Comparison of ENCODE assay signal across 11 cellular contexts in genomic region chr1:22662318-22662717, GRCh38. TPM values are rescaled to one million over a fixed set of nuclear protein-coding genes. Genes with fewer than 3 reads are reported as not detected.
DNase-seq lines count a peak whose midpoint lies in the region; ATAC-seq and TF ChIP-seq lines count a peak whose summit lies in the region.
"Had no signal": no experiment of that assay in that cellular context is flagged by ENCODE, and none has a peak within 500 bp of the region (broad histone marks: within the 10 kb centered on the region; RNA-seq: fewer than 3 reads in every experiment).

No MANE protein-coding gene starts in this region.

- H3K36me3 ChIP-seq in lower lobe of right lung, result peaks cover 8% of the 10 kb centered on the region

- POLR2A ChIA-PET in activated CD8-positive, alpha-beta T cell treated with anti-CD3 and anti-CD28 coated beads, Interleukin-2, amount 10 ng/mL, durations not matched to agents 7 days and 5 days (lab: Charles Lee), result no interaction called here

- TF ChIP-seq CTCF in NB4 (IDR thresholded peaks at IDR 0.05; ENCODE audit: low read depth, low read length), result no peak
- TF ChIP-seq CTCF in lower lobe of right lung (IDR thresholded peaks at IDR 0.05), result no peak

- H3K27me3 ChIP-seq in lower lobe of right lung (ENCODE audit: low read depth), result peaks cover 1% of the 10 kb centered on the region

- DNase-seq in Daoy (ENCODE audit: low read depth) (peak; percentile 50), NB4 (ENCODE audit: low read depth) (peak; percentile 50), lower lobe of right lung (no peak)
- no peak for DNase-seq in activated CD8-positive, alpha-beta T cell treated with anti-CD3 and anti-CD28 coated beads, Interleukin-2, amount 10 ng/mL, durations not matched to agents 7 days and 5 days
- DNase-seq: activated CD8-positive, alpha-beta memory T cell treated with anti-CD3 and anti-CD28 coated beads, Interleukin-2, amount 10 ng/mL, durations not matched to agents 7 days and 5 days; stimulated activated CD4-positive, alpha-beta T cell treated with anti-CD3 and anti-CD28 coated beads, Interleukin-4, amount 100 ng/mL, for 24 hours had no signal

- H3K4me1 ChIP-seq in lower lobe of right lung, result no peaks in the 10 kb centered on the region

- no peak overlapping the region for H3K27ac Mint-ChIP-seq in activated CD8-positive, alpha-beta T cell treated with anti-CD3 and anti-CD28 coated beads, Interleukin-2, amount 10 ng/mL, durations not matched to agents 7 days and 5 days
- H3K27ac Mint-ChIP-seq: activated CD8-positive, alpha-beta memory T cell treated with anti-CD3 and anti-CD28 coated beads, Interleukin-2, amount 10 ng/mL, durations not matched to agents 7 days and 5 days had no signal

- no peaks in the 10 kb centered on the region for H3K9me3 ChIP-seq in lower lobe of right lung

- intact Hi-C loops in lower lobe of right lung (cut with DNase I), result no loop called here

- H3K4me3 ChIP-seq in NB4 (ENCODE audit: low read depth, low read length) (no peak overlapping the region), lower lobe of right lung (no peak overlapping the region)

- CTCF ChIA-PET in activated CD8-positive, alpha-beta T cell treated with anti-CD3 and anti-CD28 coated beads, Interleukin-2, amount 10 ng/mL, durations not matched to agents 7 days and 5 days (lab: Charles Lee), result no interaction called here

- no peaks in the 10 kb centered on the region for H3K4me1 Mint-ChIP-seq in activated CD8-positive, alpha-beta T cell treated with anti-CD3 and anti-CD28 coated beads, Interleukin-2, amount 10 ng/mL, durations not matched to agents 7 days and 5 days (ENCODE audit: low read depth)
- H3K4me1 Mint-ChIP-seq: activated CD8-positive, alpha-beta memory T cell treated with anti-CD3 and anti-CD28 coated beads, Interleukin-2, amount 10 ng/mL, durations not matched to agents 7 days and 5 days had no signal

- no peaks in the 10 kb centered on the region for H3K27me3 Mint-ChIP-seq in activated CD8-positive, alpha-beta T cell treated with anti-CD3 and anti-CD28 coated beads, Interleukin-2, amount 10 ng/mL, durations not matched to agents 7 days and 5 days (ENCODE audit: low read depth)

- TF ChIP-seq POLR2A in NB4 (IDR thresholded peaks at IDR 0.05; ENCODE audit: extremely low read depth, insufficient read length), result no peak

- no peaks in the 10 kb centered on the region for H3K9me3 Mint-ChIP-seq in activated CD8-positive, alpha-beta T cell treated with anti-CD3 and anti-CD28 coated beads, Interleukin-2, amount 10 ng/mL, durations not matched to agents 7 days and 5 days (ENCODE audit: insufficient read depth)

- H3K27ac ChIP-seq in lower lobe of right lung, result no peak overlapping the region

- no peaks in the 10 kb centered on the region for H3K36me3 Mint-ChIP-seq in activated CD8-positive, alpha-beta T cell treated with anti-CD3 and anti-CD28 coated beads, Interleukin-2, amount 10 ng/mL, durations not matched to agents 7 days and 5 days (ENCODE audit: low read depth)
- H3K36me3 Mint-ChIP-seq: activated CD8-positive, alpha-beta memory T cell treated with anti-CD3 and anti-CD28 coated beads, Interleukin-2, amount 10 ng/mL, durations not matched to agents 7 days and 5 days had no signal

- no peak overlapping the region for H3K4me3 Mint-ChIP-seq in activated CD8-positive, alpha-beta T cell treated with anti-CD3 and anti-CD28 coated beads, Interleukin-2, amount 10 ng/mL, durations not matched to agents 7 days and 5 days
- H3K4me3 Mint-ChIP-seq: activated CD8-positive, alpha-beta memory T cell treated with anti-CD3 and anti-CD28 coated beads, Interleukin-2, amount 10 ng/mL, durations not matched to agents 7 days and 5 days had no signal

- ATAC-seq in activated CD8-positive, alpha-beta T cell treated with anti-CD3 and anti-CD28 coated beads, Interleukin-2, amount 10 ng/mL, durations not matched to agents 7 days and 5 days, result peak; percentile 39
- peak; percentile 52 to 82 for ATAC-seq in lower lobe of right lung
- no peak for ATAC-seq in GM21529 (IDR thresholded peaks at IDR 0.05; ENCODE audit: unreplicated experiment)
- no peak for ATAC-seq in GM19455 (IDR thresholded peaks at IDR 0.05; ENCODE audit: unreplicated experiment)
- ATAC-seq in GM18909 (IDR thresholded peaks at IDR 0.05; ENCODE audit: poor library complexity, unreplicated experiment), result no peak
- ATAC-seq in GM19397 (IDR thresholded peaks at IDR 0.05; ENCODE audit: unreplicated experiment), result no peak
- ATAC-seq: activated CD8-positive, alpha-beta memory T cell treated with anti-CD3 and anti-CD28 coated beads, Interleukin-2, amount 10 ng/mL, durations not matched to agents 7 days and 5 days had no signal

RNA-seq across cellular contexts. Expression of gene C1QB, which starts 9.3 kb away (rescaled TPM):
- not detected in 2 replicates for total RNA-seq in Daoy (2014; rRNA removed; shearing (Covaris generic))
- total RNA-seq in activated CD8-positive, alpha-beta T cell treated with anti-CD3 and anti-CD28 coated beads, Interleukin-2, amount 10 ng/mL, durations not matched to agents 7 days and 5 days, result not detected
- 1,524 TPM for total RNA-seq in lower lobe of right lung
- total RNA-seq: activated CD8-positive, alpha-beta memory T cell treated with anti-CD3 and anti-CD28 coated beads, Interleukin-2, amount 10 ng/mL, durations not matched to agents 7 days and 5 days; NCI-H460 had no signal

RNA-seq across cellular contexts. Expression of gene C1QC, which starts 18.9 kb away (rescaled TPM):
- total RNA-seq in Daoy (2014; rRNA removed; shearing (Covaris generic)), result not detected in 2 replicates
- not detected for total RNA-seq in activated CD8-positive, alpha-beta T cell treated with anti-CD3 and anti-CD28 coated beads, Interleukin-2, amount 10 ng/mL, durations not matched to agents 7 days and 5 days
- total RNA-seq in lower lobe of right lung, result 800 TPM
- total RNA-seq: activated CD8-positive, alpha-beta memory T cell treated with anti-CD3 and anti-CD28 coated beads, Interleukin-2, amount 10 ng/mL, durations not matched to agents 7 days and 5 days; NCI-H460 had no signal

RNA-seq across cellular contexts. Expression of gene C1QA, which starts 25.9 kb away (rescaled TPM):
- total RNA-seq in Daoy (2014; rRNA removed; shearing (Covaris generic)), result not detected in 2 replicates
- total RNA-seq in activated CD8-positive, alpha-beta T cell treated with anti-CD3 and anti-CD28 coated beads, Interleukin-2, amount 10 ng/mL, durations not matched to agents 7 days and 5 days, result not detected
- 935 TPM for total RNA-seq in lower lobe of right lung
- total RNA-seq: activated CD8-positive, alpha-beta memory T cell treated with anti-CD3 and anti-CD28 coated beads, Interleukin-2, amount 10 ng/mL, durations not matched to agents 7 days and 5 days; NCI-H460 had no signal

RNA-seq across cellular contexts. Expression of gene EPHB2, which starts 48.3 kb away (rescaled TPM):
- 80.0 and 94.2 TPM in 2 replicates for total RNA-seq in Daoy (2014; rRNA removed; shearing (Covaris generic))
- total RNA-seq in activated CD8-positive, alpha-beta T cell treated with anti-CD3 and anti-CD28 coated beads, Interleukin-2, amount 10 ng/mL, durations not matched to agents 7 days and 5 days, result not detected
- total RNA-seq in lower lobe of right lung, result 5.0 TPM

Comparison
In these comparisons a context has a peak if more than half of its experiments do, and no peak if none do; other contexts are left out.
1. DNase-seq: peak in Daoy (single experiment) and NB4 (single experiment); none in activated CD8-positive, alpha-beta T cell treated with anti-CD3 and anti-CD28 coated beads, Interleukin-2, amount 10 ng/mL, durations not matched to agents 7 days and 5 days (single experiment) and lower lobe of right lung (single experiment).
2. ATAC-seq: peak in activated CD8-positive, alpha-beta T cell treated with anti-CD3 and anti-CD28 coated beads, Interleukin-2, amount 10 ng/mL, durations not matched to agents 7 days and 5 days (single experiment) and lower lobe of right lung (2 of 2); none in GM21529 (single experiment), GM19455 (single experiment), GM18909 (single experiment) and GM19397 (single experiment).
3. RNA of gene C1QB, which starts 9.3 kb away (total RNA-seq): 1,524 TPM in lower lobe of right lung (single experiment); not detected in Daoy and not detected in activated CD8-positive, alpha-beta T cell treated with anti-CD3 and anti-CD28 coated beads, Interleukin-2, amount 10 ng/mL, durations not matched to agents 7 days and 5 days; every median in the first group is over 1,000 times any median in the second.
4. RNA of gene C1QC, which starts 18.9 kb away (total RNA-seq): 800 TPM in lower lobe of right lung (single experiment); not detected in Daoy and not detected in activated CD8-positive, alpha-beta T cell treated with anti-CD3 and anti-CD28 coated beads, Interleukin-2, amount 10 ng/mL, durations not matched to agents 7 days and 5 days; every median in the first group is over 100 times any median in the second.
5. RNA of gene C1QA, which starts 25.9 kb away (total RNA-seq): 935 TPM in lower lobe of right lung (single experiment); not detected in Daoy and not detected in activated CD8-positive, alpha-beta T cell treated with anti-CD3 and anti-CD28 coated beads, Interleukin-2, amount 10 ng/mL, durations not matched to agents 7 days and 5 days; every median in the first group is over 100 times any median in the second.